8 cellular contexts compared by ENCODE assay signal in genomic region chr1:173867141-173867752, GRCh38. TPM values are rescaled to one million over a fixed set of nuclear protein-coding genes. Genes with fewer than 3 reads are reported as not detected.
A peak's percentile ranks its signal among the peaks of the same experiment; 100 is the strongest.
DNase-seq lines count a peak whose midpoint lies in the region; ATAC-seq and TF ChIP-seq lines count a peak whose summit lies in the region.

No MANE protein-coding gene starts in this region.

- TF ChIP-seq POLR2A in right lobe of liver (IDR thresholded peaks at IDR 0.05), result no peak
- no peak for TF ChIP-seq POLR2A in suprapubic skin (IDR thresholded peaks at IDR 0.05)

- peaks cover 67% of the 10 kb centered on the region for H3K36me3 Mint-ChIP-seq in Caco-2 (ENCODE audit: insufficient read depth, unreplicated experiment)

- H3K36me3 ChIP-seq in Caco-2 (ENCODE audit: control insufficient read depth, insufficient read depth, low read length) (peaks cover 5% of the 10 kb centered on the region; the same call in 1 of the 2 replicates), right lobe of liver (peaks cover 12 to 42% (median 24%) of the 10 kb centered on the region in 4 donors), suprapubic skin (peaks cover 35% of the 10 kb centered on the region)

- H3K4me3 Mint-ChIP-seq in Caco-2 (ENCODE audit: unreplicated experiment), result peak overlapping the region; percentile 99

- BruUV-seq in Caco-2 (replicated peaks; lab: Mats Ljungman, UMichigan), result TSS peak; percentile 55

- H3K27ac Mint-ChIP-seq in Caco-2 (ENCODE audit: unreplicated experiment), result peak overlapping the region; percentile 100

- H3K27ac ChIP-seq in right lobe of liver (peak overlapping the region; percentile 37 to 95 (median 69)), suprapubic skin (peak overlapping the region; percentile 90)

- H3K4me1 ChIP-seq in Caco-2, result peaks cover 13% of the 10 kb centered on the region; the same call in 1 of the 2 replicates
- H3K4me1 ChIP-seq in right lobe of liver, result peaks cover 0 to 32% (median 12%) of the 10 kb centered on the region in 4 donors
- peaks cover 49% of the 10 kb centered on the region for H3K4me1 ChIP-seq in suprapubic skin

- no peak for TF ChIP-seq CTCF in Caco-2 (IDR thresholded peaks at IDR 0.05; ENCODE audit: insufficient read depth in 1 of 2, low read depth in 1 of 2, low read length in 1 of 2, severe bottlenecking in 1 of 2, unreplicated experiment in 1 of 2)
- TF ChIP-seq CTCF in right lobe of liver (IDR thresholded peaks at IDR 0.05), result no peak
- no peak for TF ChIP-seq CTCF in suprapubic skin (IDR thresholded peaks at IDR 0.05)

- intact Hi-C loops in Caco-2 (cut with micrococcal nuclease; ENCODE audit: unreplicated experiment) (loop anchor here (5.0 kb wide), 2 partner anchors 60 to 290 kb away; partner anchors contain the start of gene RABGAP1L), right lobe of liver (cut with DNase I) (no loop called here)

- no peaks in the 10 kb centered on the region for H3K9me3 ChIP-seq in Caco-2
- no peaks in the 10 kb centered on the region for H3K9me3 ChIP-seq in right lobe of liver
- H3K9me3 ChIP-seq in suprapubic skin, result no peaks in the 10 kb centered on the region

- H3K4me1 Mint-ChIP-seq in Caco-2 (ENCODE audit: low read depth, unreplicated experiment), result peaks cover 12% of the 10 kb centered on the region

- peak in 2 of 4 donors; percentile 1 to 3 for ATAC-seq in right lobe of liver

- DNase-seq in Caco-2, result no peak
- DNase-seq in NCI-H146 (lab: John Stamatoyannopoulos, UW), result peak; percentile 72
- DNase-seq in brain pericyte (ENCODE audit: low read depth, low spot score), result peak; percentile 26
- peak in 1 of 3 donors; percentile 30 for DNase-seq in right lobe of liver
- no peak for DNase-seq in suprapubic skin (ENCODE audit: low spot score in 2 of 2)
- no peak for DNase-seq in kidney tubule cell (ENCODE audit: low spot score)
- no peak for DNase-seq in AML-193 (lab: John Stamatoyannopoulos, UW)
- DNase-seq in dedifferentiated amniotic fluid mesenchymal stem cell (ENCODE audit: extremely low spot score), result no peak

- peak overlapping the region; percentile 58 for H3K4me3 ChIP-seq in Caco-2 (ENCODE audit: low read depth, low read length)
- H3K4me3 ChIP-seq in right lobe of liver, result peak overlapping the region; percentile 72 to 90 (median 79)
- H3K4me3 ChIP-seq in suprapubic skin, result peak overlapping the region; percentile 62

- CTCF ChIA-PET in Caco-2 (lab: Charles Lee), result no interaction called here

- POLR2A ChIA-PET in Caco-2 (lab: Charles Lee), result interaction anchor here (0.7 kb wide), 1 partner anchor 415 kb away, joined by 3 read pairs; no protein-coding TSS in a partner anchor

- peaks cover 5% of the 10 kb centered on the region for H3K27me3 Mint-ChIP-seq in Caco-2 (ENCODE audit: insufficient read depth, unreplicated experiment)

- no peaks in the 10 kb centered on the region for H3K27me3 ChIP-seq in Caco-2 (replicated peaks; ENCODE audit: control insufficient read depth, insufficient read depth, low read length)
- no peaks in the 10 kb centered on the region for H3K27me3 ChIP-seq in right lobe of liver
- H3K27me3 ChIP-seq in suprapubic skin, result no peaks in the 10 kb centered on the region

- no peak for TF ChIP-seq EP300 in suprapubic skin (IDR thresholded peaks at IDR 0.05)

- no peaks in the 10 kb centered on the region for H3K9me3 Mint-ChIP-seq in Caco-2 (ENCODE audit: unreplicated experiment)

- 16% methylated on average over 31 of the region's 32 CpGs for WGBS in right lobe of liver (ENCODE audit: insufficient coverage, low coverage, low lambda C conversion rate, missing lambda C conversion rate)
- WGBS in suprapubic skin, result 3% methylated on average over 31 of the region's 32 CpGs

RNA-seq across cellular contexts. Expression of gene GAS5, which starts 0.5 kb away (rescaled TPM):
- total RNA-seq in Caco-2 (2022), result 559 and 641 TPM in 2 replicates
- total RNA-seq in right lobe of liver, result 10 to 100 TPM; 37.4 to 85.2 (median 61.5) TPM
- total RNA-seq in suprapubic skin, result 100 to 1,000 TPM; 344 to 508 (median 411) TPM

RNA-seq across cellular contexts. Expression of gene ZBTB37, which starts 0.9 kb away (rescaled TPM):
- total RNA-seq in Caco-2 (2022) (8.1 and 8.4 TPM in 2 replicates), right lobe of liver (1 to 10 TPM; 2.8 to 6.1 (median 4.7) TPM), suprapubic skin (10 to 100 TPM in 2 of 4 donors, 1 to 10 TPM in 2; 6.1 to 20.7 (median 9.3) TPM)

RNA-seq across cellular contexts. Expression of gene CENPL, which starts 42.6 kb away (rescaled TPM):
- total RNA-seq in Caco-2 (2022) (21.3 and 23.1 TPM in 2 replicates), right lobe of liver (1 to 10 TPM; 1.0 to 2.2 (median 1.6) TPM), suprapubic skin (1 to 10 TPM; 3.2 to 8.5 (median 5.6) TPM)

RNA-seq across cellular contexts. Expression of gene DARS2, which starts 42.8 kb away (rescaled TPM):
- total RNA-seq in Caco-2 (2022) (41.3 and 45.1 TPM in 2 replicates), right lobe of liver (10 to 100 TPM in 5 of 6 experiments, 1 to 10 TPM in 1; 10.0 to 14.6 (median 13.4) TPM), suprapubic skin (10 to 100 TPM in 1 of 4 donors, 1 to 10 TPM in 3; 7.1 to 13.7 (median 9.4) TPM)

RNA-seq across cellular contexts. Expression of gene SERPINC1, which starts 49.9 kb away (rescaled TPM):
- total RNA-seq in Caco-2 (2022) (0.65 and 0.98 TPM in 2 replicates), right lobe of liver (1,000 to 10,000 TPM; 1,325 to 2,875 (median 2,199) TPM), suprapubic skin (1 to 10 TPM in 1 of 4 donors, under 1 TPM in 1, not detected in 2; 0.31 to 2.3 TPM)

Comparison
In these comparisons a context has a peak if more than half of its experiments do, and no peak if none do; other contexts are left out.
1. DNase-seq: peak in NCI-H146 (single experiment) and brain pericyte (single experiment); none in Caco-2 (0 of 2), suprapubic skin (0 of 2), kidney tubule cell (single experiment), AML-193 (0 of 2) and dedifferentiated amniotic fluid mesenchymal stem cell (single experiment).
2. Peak in every context shown above with its lines, with median percentiles within 50 percentile points of each other: H3K4me3 ChIP-seq.